Comparison of ENCODE assay signal across 27 cellular contexts in the genomic region with DNA sequence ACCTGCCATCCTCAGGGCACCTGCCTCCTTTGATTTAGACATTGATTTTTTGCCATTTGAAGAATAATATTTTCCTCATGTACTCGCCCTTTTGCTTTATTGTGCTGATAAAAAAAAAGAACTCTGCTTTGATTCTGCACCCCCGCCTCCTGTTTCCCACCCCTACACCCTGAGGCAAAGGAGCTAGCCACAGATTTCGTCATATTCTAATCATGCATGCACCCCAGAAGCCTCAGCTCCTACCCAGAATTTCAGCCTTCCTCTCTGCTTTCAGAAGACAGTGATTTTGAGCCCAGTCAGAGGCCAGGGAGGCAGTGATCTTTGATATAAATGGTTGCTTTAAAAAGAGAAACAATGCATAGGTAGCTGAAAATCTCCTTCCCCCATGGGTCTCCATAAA.
"Had no signal": no experiment of that assay in that cellular context is flagged by ENCODE, and none has a peak within 500 bp of the region (broad histone marks: within the 10 kb centered on the region; RNA-seq: fewer than 3 reads in every experiment).

No MANE protein-coding gene starts in this region.

- H3K4me1 ChIP-seq: adrenal gland, body of pancreas, foreskin keratinocyte, parathyroid adenoma, suprapubic skin had no signal

- H3K27ac Mint-ChIP-seq: activated naive CD8-positive, alpha-beta T cell; activated T-cell treated with anti-CD3 and anti-CD28 coated beads, Interleukin-2, amount 50 U/mL, for 72 hours; naive thymus-derived CD8-positive, alpha-beta T cell; stimulated activated naive B cell treated with anti-CD40 and anti-IgM and Interleukin-4, amounts not matched to agents 10 μg/mL and 1 μg/mL and 100 μg/mL, for 72 hours had no signal

- H3K79me2 ChIP-seq: hepatocyte, parathyroid adenoma had no signal

- H3K4me3 ChIP-seq: adrenal gland, body of pancreas, cardiac muscle cell, dorsolateral prefrontal cortex, hepatocyte, psoas muscle, sigmoid colon, suprapubic skin had no signal

- H2AFZ ChIP-seq: hepatocyte, parathyroid adenoma had no signal

- H3K4me1 Mint-ChIP-seq: naive thymus-derived CD8-positive, alpha-beta T cell; stimulated activated naive B cell treated with anti-CD40 and anti-IgM and Interleukin-4, amounts not matched to agents 10 μg/mL and 1 μg/mL and 100 μg/mL, for 72 hours had no signal

- H3K9me3 Mint-ChIP-seq: activated T-cell treated with anti-CD3 and anti-CD28 coated beads, Interleukin-2, amount 50 U/mL, for 72 hours; naive thymus-derived CD8-positive, alpha-beta T cell; neural crest cell; stimulated activated naive B cell treated with anti-CD40 and anti-IgM and Interleukin-4, amounts not matched to agents 10 μg/mL and 1 μg/mL and 100 μg/mL, for 72 hours had no signal

- ATAC-seq: activated T-cell treated with anti-CD3 and anti-CD28 coated beads, Interleukin-2, amount 50 U/mL, for 72 hours; body of pancreas; esophagus mucosa; foreskin keratinocyte; left cardiac atrium; naive thymus-derived CD8-positive, alpha-beta T cell; stimulated activated naive B cell treated with anti-CD40 and anti-IgM and Interleukin-4, amounts not matched to agents 10 μg/mL and 1 μg/mL and 100 μg/mL, for 72 hours had no signal

- H3K9me3 ChIP-seq: adrenal gland, body of pancreas, psoas muscle, sigmoid colon, suprapubic skin had no signal

- DNase-seq: activated CD4-positive, alpha-beta T cell treated with anti-CD3 and anti-CD28 coated beads for 4 hours; activated CD4-positive, alpha-beta T cell treated with anti-CD3 and anti-CD28 coated beads, Interleukin-2, amount 50 U/mL, for 4 hours; activated naive CD4-positive, alpha-beta T cell; activated T-cell treated with anti-CD3 and anti-CD28 coated beads for 4 hours; activated T-cell treated with anti-CD3 and anti-CD28 coated beads, Interleukin-2, amount 50 U/mL, for 72 hours; adrenal gland; aorta; body of pancreas; dorsolateral prefrontal cortex; effector memory CD4-positive, alpha-beta T cell; foreskin keratinocyte; left cardiac atrium; occipital lobe; psoas muscle; sigmoid colon; small intestine; stimulated activated CD4-positive, alpha-beta T cell treated with anti-CD3 and anti-CD28 coated beads, Interleukin-4, amount 100 ng/mL, for 24 hours; stimulated activated naive B cell treated with anti-CD40 and anti-IgM and Interleukin-4, amounts not matched to agents 10 μg/mL and 1 μg/mL and 100 μg/mL, for 72 hours; trophoblast cell had no signal

- H3K27me3 ChIP-seq: adrenal gland, body of pancreas, cardiac muscle cell, dorsolateral prefrontal cortex, foreskin keratinocyte, hepatocyte, sigmoid colon, suprapubic skin had no signal

- H3K27me3 Mint-ChIP-seq: activated naive CD8-positive, alpha-beta T cell; naive thymus-derived CD8-positive, alpha-beta T cell; stimulated activated naive B cell treated with anti-CD40 and anti-IgM and Interleukin-4, amounts not matched to agents 10 μg/mL and 1 μg/mL and 100 μg/mL, for 72 hours had no signal

- H3K36me3 Mint-ChIP-seq: activated naive CD8-positive, alpha-beta T cell; naive thymus-derived CD8-positive, alpha-beta T cell; stimulated activated naive B cell treated with anti-CD40 and anti-IgM and Interleukin-4, amounts not matched to agents 10 μg/mL and 1 μg/mL and 100 μg/mL, for 72 hours had no signal

- H3K36me3 ChIP-seq: adrenal gland, cardiac muscle cell, sigmoid colon, suprapubic skin had no signal

- H3K4me2 ChIP-seq: hepatocyte had no signal

- H3K27ac ChIP-seq: adrenal gland, body of pancreas, foreskin keratinocyte, hepatocyte, parathyroid adenoma, sigmoid colon, suprapubic skin had no signal

- H3K4me3 Mint-ChIP-seq: activated naive CD8-positive, alpha-beta T cell; activated T-cell treated with anti-CD3 and anti-CD28 coated beads, Interleukin-2, amount 50 U/mL, for 72 hours; naive thymus-derived CD8-positive, alpha-beta T cell; neural crest cell; stimulated activated naive B cell treated with anti-CD40 and anti-IgM and Interleukin-4, amounts not matched to agents 10 μg/mL and 1 μg/mL and 100 μg/mL, for 72 hours had no signal
